ENCODE assay signal across 15 cellular contexts in genomic region chr1:157274698-157275534, GRCh38.
DNase-seq lines count a peak whose midpoint lies in the region; ATAC-seq and TF ChIP-seq lines count a peak whose summit lies in the region.
"Had no signal": no experiment of that assay in that cellular context is flagged by ENCODE, and none has a peak within 500 bp of the region (broad histone marks: within the 10 kb centered on the region; RNA-seq: fewer than 3 reads in every experiment).

No MANE protein-coding gene starts in this region.

- H3K27me3 ChIP-seq in CD8-positive, alpha-beta memory T cell (ENCODE audit: insufficient read depth, low read length, poor library complexity, severe bottlenecking), result peaks cover 3% of the 10 kb centered on the region
- H3K27me3 ChIP-seq in IMR-90 (ENCODE audit: control insufficient read depth, insufficient read depth, low read length) (peaks cover 7% of the 10 kb centered on the region), brain microvascular endothelial cell (replicated peaks) (no peaks in the 10 kb centered on the region), aorta (ENCODE audit: control insufficient read depth in 1 of 2, insufficient read depth in 2 of 2, low read length in 1 of 2) (no peaks in the 10 kb centered on the region)
- H3K27me3 ChIP-seq: neural progenitor cell had no signal

- H3K9ac ChIP-seq in IMR-90 (ENCODE audit: low read depth, low read length), result no peak overlapping the region
- H3K9ac ChIP-seq: neural progenitor cell had no signal

- no peak overlapping the region for H2AK9ac ChIP-seq in IMR-90 (replicated peaks; ENCODE audit: low read depth, low read length, poor library complexity)

- TF ChIP-seq CTCF in IMR-90 (conservative IDR thresholded peaks at IDR 0.05; ENCODE audit: low read depth, low read length), result no peak
- no peak for TF ChIP-seq CTCF in brain microvascular endothelial cell (IDR thresholded peaks at IDR 0.05; ENCODE audit: low read depth, low read length, missing control alignments)

- peak overlapping the region; percentile 39 for H3K27ac ChIP-seq in CD8-positive, alpha-beta memory T cell (ENCODE audit: low read depth, low read length)
- H3K27ac ChIP-seq in IMR-90 (ENCODE audit: insufficient read depth, low read length), result no peak overlapping the region
- H3K27ac ChIP-seq in brain microvascular endothelial cell, result no peak overlapping the region
- H3K27ac ChIP-seq in aorta (ENCODE audit: low read depth in 1 of 2, low read length in 2 of 2), result no peak overlapping the region
- H3K27ac ChIP-seq: esophagus squamous epithelium, neural progenitor cell, SK-N-MC had no signal

- no peaks in the 10 kb centered on the region for H3K9me3 Mint-ChIP-seq in CD8-positive, alpha-beta memory T cell
- H3K9me3 Mint-ChIP-seq: activated CD4-positive, alpha-beta T cell treated with anti-CD3 and anti-CD28 coated beads, Interleukin-2, amount 10 ng/mL, durations not matched to agents 24 days and 14 days; neural progenitor cell had no signal

- no peak overlapping the region for H2BK20ac ChIP-seq in IMR-90 (ENCODE audit: low read depth, low read length)

- H3K56ac ChIP-seq in IMR-90 (ENCODE audit: extremely low read depth, insufficient read depth, low read length), result no peak overlapping the region

- H2BK120ac ChIP-seq in IMR-90 (ENCODE audit: low read depth, low read length), result no peak overlapping the region

- H3K4me1 Mint-ChIP-seq in CD8-positive, alpha-beta memory T cell, result no peaks in the 10 kb centered on the region
- H3K4me1 Mint-ChIP-seq: activated CD4-positive, alpha-beta T cell treated with anti-CD3 and anti-CD28 coated beads, Interleukin-2, amount 10 ng/mL, durations not matched to agents 24 days and 14 days; neural progenitor cell had no signal

- no peak overlapping the region for H3K4ac ChIP-seq in IMR-90 (ENCODE audit: low read depth, low read length)

- 46 to 100% methylated on average over 1 to 5 of the region's 8 CpGs for WGBS in IMR-90 (ENCODE audit: extremely low coverage in 2 of 2, insufficient read length in 1 of 2), 2 experiments
- 29 to 38% methylated on average over 8 of the region's 8 CpGs for WGBS in aorta, 2 donors

- intact Hi-C loops in IMR-90 (cut with micrococcal nuclease) (no loop called here), head of caudate nucleus (cut with DNase I) (no loop called here), aorta (cut with DNase I) (no loop called here)

- no peak overlapping the region for H2BK15ac ChIP-seq in IMR-90 (ENCODE audit: low read depth, low read length)

- no peak overlapping the region for H2AK5ac ChIP-seq in IMR-90 (ENCODE audit: low read depth, low read length)

- peaks cover 10% of the 10 kb centered on the region in 2 donors for H3K27me3 Mint-ChIP-seq in CD8-positive, alpha-beta memory T cell

- H3K4me3 Mint-ChIP-seq in CD8-positive, alpha-beta memory T cell, result no peak overlapping the region
- H3K4me3 Mint-ChIP-seq: activated CD4-positive, alpha-beta T cell treated with anti-CD3 and anti-CD28 coated beads, Interleukin-2, amount 10 ng/mL, durations not matched to agents 24 days and 14 days; neural progenitor cell had no signal

- peak; percentile 69 for ATAC-seq in IMR-90 (ENCODE audit: low read depth)
- ATAC-seq in GM19328 (IDR thresholded peaks at IDR 0.05; ENCODE audit: unreplicated experiment), result no peak
- no peak for ATAC-seq in aorta (ENCODE audit: low FRiP score)
- ATAC-seq: left colon had no signal

- no peak overlapping the region for H3K27ac Mint-ChIP-seq in CD8-positive, alpha-beta memory T cell
- H3K27ac Mint-ChIP-seq: activated CD4-positive, alpha-beta T cell treated with anti-CD3 and anti-CD28 coated beads, Interleukin-2, amount 10 ng/mL, durations not matched to agents 24 days and 14 days; neural progenitor cell had no signal

- dilution Hi-C loops in IMR-90 (cut with HindIII; ENCODE audit: low sequenced_read_pairs, unreplicated experiment), result no loop called here

- H3K36me3 ChIP-seq in CD8-positive, alpha-beta memory T cell (ENCODE audit: insufficient read depth, low read length), result no peaks in the 10 kb centered on the region
- H3K36me3 ChIP-seq in IMR-90 (ENCODE audit: control insufficient read depth, insufficient read depth, low read length) (no peaks in the 10 kb centered on the region), brain microvascular endothelial cell (replicated peaks) (no peaks in the 10 kb centered on the region), aorta (ENCODE audit: control insufficient read depth in 1 of 2, insufficient read depth in 2 of 2, low read length in 1 of 2) (no peaks in the 10 kb centered on the region)
- H3K36me3 ChIP-seq: esophagus squamous epithelium, neural progenitor cell had no signal

- no peak overlapping the region for H2AFZ ChIP-seq in IMR-90 (replicated peaks; ENCODE audit: low read length, poor library complexity)

- H4K8ac ChIP-seq in IMR-90 (ENCODE audit: low read depth in 2 of 2, low read length in 2 of 2), result no peak overlapping the region

- H3K9me1 ChIP-seq in IMR-90 (ENCODE audit: insufficient read depth, low read length), result no peaks in the 10 kb centered on the region

- no peak for DNase-seq in CD8-positive, alpha-beta memory T cell
- DNase-seq in IMR-90 (peak; percentile 56), brain microvascular endothelial cell (peak; percentile 39), kidney tubule cell (ENCODE audit: low spot score) (peak; percentile 8), head of caudate nucleus (no peak), glomerular visceral epithelial cell (ENCODE audit: extremely low spot score) (no peak), aorta (no peak)
- DNase-seq: activated CD4-positive, alpha-beta T cell treated with anti-CD3 and anti-CD28 coated beads, Interleukin-2, amount 10 ng/mL, durations not matched to agents 24 days and 14 days; esophagus squamous epithelium; left colon; NCI-H1436 treated with DMSO at 0.1 percent for 48 hours; NCI-H82 had no signal

- H4K91ac ChIP-seq in IMR-90 (ENCODE audit: insufficient read depth, low read depth, low read length), result no peak overlapping the region

- H2BK5ac ChIP-seq in IMR-90 (ENCODE audit: low read depth, low read length, poor library complexity, severe bottlenecking), result no peak overlapping the region

- CTCF ChIA-PET in CD8-positive, alpha-beta memory T cell (lab: Charles Lee), result no interaction called here
- CTCF ChIA-PET in IMR-90 (lab: Yijun Ruan, JAX), result no interaction called here

- no peak overlapping the region for H3K4me2 ChIP-seq in IMR-90 (ENCODE audit: low read depth, low read length)
- H3K4me2 ChIP-seq: neural progenitor cell had no signal

- H3K14ac ChIP-seq in IMR-90 (replicated peaks; ENCODE audit: low read depth, low read length), result no peak overlapping the region

- H3K36me3 Mint-ChIP-seq in CD8-positive, alpha-beta memory T cell, result no peaks in the 10 kb centered on the region
- H3K36me3 Mint-ChIP-seq: neural progenitor cell had no signal

- no peak overlapping the region for H3K18ac ChIP-seq in IMR-90 (ENCODE audit: low read depth, low read length)

- H4K20me1 ChIP-seq in IMR-90 (ENCODE audit: insufficient read depth, low read length), result no peaks in the 10 kb centered on the region

- in situ Hi-C loops in IMR-90 (cut with MboI; ENCODE audit: low sequenced_read_pairs) (no loop called here), brain microvascular endothelial cell (cut with HindIII; ENCODE audit: low pct_ligation_motif_present, low sequenced_read_pairs) (no loop called here)

- POLR2A ChIA-PET in CD8-positive, alpha-beta memory T cell (lab: Charles Lee), result no interaction called here
- POLR2A ChIA-PET in IMR-90 (lab: Charles Lee; ENCODE audit: unreplicated experiment), result no interaction called here

- H3K9me3 ChIP-seq in CD8-positive, alpha-beta memory T cell (ENCODE audit: low read length), result no peaks in the 10 kb centered on the region
- H3K9me3 ChIP-seq in IMR-90 (ENCODE audit: control insufficient read depth, insufficient read depth, low read length), result no peaks in the 10 kb centered on the region
- no peaks in the 10 kb centered on the region for H3K9me3 ChIP-seq in aorta (ENCODE audit: control insufficient read depth, low read length)
- H3K9me3 ChIP-seq: esophagus squamous epithelium had no signal

- no peak for TF ChIP-seq POLR2A in IMR-90 (IDR thresholded peaks at IDR 0.05; ENCODE audit: low read depth, low read length)

- no peak overlapping the region for H3K23ac ChIP-seq in IMR-90 (ENCODE audit: low read depth, low read length)

- BruUV-seq in IMR-90 (replicated peaks; lab: Mats Ljungman, UMichigan), result no TSS peak

- TF ChIP-seq RAD21 in IMR-90 (IDR thresholded peaks at IDR 0.05; ENCODE audit: low read length), result no peak

- no peak overlapping the region for H4K5ac ChIP-seq in IMR-90 (ENCODE audit: low read depth, low read length)

- no peak overlapping the region for H3K4me3 ChIP-seq in CD8-positive, alpha-beta memory T cell (ENCODE audit: low read length)
- no peak overlapping the region for H3K4me3 ChIP-seq in IMR-90 (ENCODE audit: insufficient read depth, low read depth, low read length)
- no peak overlapping the region for H3K4me3 ChIP-seq in brain microvascular endothelial cell (ENCODE audit: low read depth, low read length)
- no peak overlapping the region for H3K4me3 ChIP-seq in aorta (ENCODE audit: low read length in 2 of 2)
- H3K4me3 ChIP-seq: esophagus squamous epithelium, neural progenitor cell, SK-N-MC had no signal

- no peaks in the 10 kb centered on the region for H3K4me1 ChIP-seq in CD8-positive, alpha-beta memory T cell (ENCODE audit: insufficient read depth, low read length)
- no peaks in the 10 kb centered on the region for H3K4me1 ChIP-seq in IMR-90 (ENCODE audit: control insufficient read depth, insufficient read depth, low read length)
- no peaks in the 10 kb centered on the region for H3K4me1 ChIP-seq in aorta (ENCODE audit: control insufficient read depth in 1 of 2, insufficient read depth in 2 of 2, low read length in 2 of 2)
- H3K4me1 ChIP-seq: esophagus squamous epithelium had no signal

- H3K79me1 ChIP-seq in IMR-90 (ENCODE audit: low read depth in 1 of 2, low read length in 2 of 2), result no peaks in the 10 kb centered on the region

TF ChIP-seq in IMR-90, 13 proteins besides CTCF, POLR2A, EP300 and RAD21:
- TF ChIP-seq CEBPB (IDR thresholded peaks at IDR 0.05; ENCODE audit: low read depth, low read length), result 0 out of 2 replicates have a peak, but pooled peaks have one; percentile 29
- TF ChIP-seq, protein P1, sequence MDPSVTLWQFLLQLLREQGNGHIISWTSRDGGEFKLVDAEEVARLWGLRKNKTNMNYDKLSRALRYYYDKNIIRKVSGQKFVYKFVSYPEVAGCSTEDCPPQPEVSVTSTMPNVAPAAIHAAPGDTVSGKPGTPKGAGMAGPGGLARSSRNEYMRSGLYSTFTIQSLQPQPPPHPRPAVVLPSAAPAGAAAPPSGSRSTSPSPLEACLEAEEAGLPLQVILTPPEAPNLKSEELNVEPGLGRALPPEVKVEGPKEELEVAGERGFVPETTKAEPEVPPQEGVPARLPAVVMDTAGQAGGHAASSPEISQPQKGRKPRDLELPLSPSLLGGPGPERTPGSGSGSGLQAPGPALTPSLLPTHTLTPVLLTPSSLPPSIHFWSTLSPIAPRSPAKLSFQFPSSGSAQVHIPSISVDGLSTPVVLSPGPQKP (IDR thresholded peaks at IDR 0.05; ENCODE audit: borderline replicate concordance, low read depth, low read length), result no peak

Comparison
In these comparisons a context has a peak if more than half of its experiments do, and no peak if none do; other contexts are left out.
1. DNase-seq: peak in IMR-90 (single experiment), brain microvascular endothelial cell (single experiment) and kidney tubule cell (single experiment); none in CD8-positive, alpha-beta memory T cell (0 of 5), head of caudate nucleus (0 of 42), glomerular visceral epithelial cell (single experiment) and aorta (0 of 2).